20 cellular contexts compared by ENCODE assay signal in genomic region chr1:1173061-1173792, GRCh38. TPM values are rescaled to one million over a fixed set of nuclear protein-coding genes. Genes with fewer than 3 reads are reported as not detected.
A peak's percentile ranks its signal among the peaks of the same experiment; 100 is the strongest.
DNase-seq lines count a peak whose midpoint lies in the region; ATAC-seq and TF ChIP-seq lines count a peak whose summit lies in the region.
"Had no signal": no experiment of that assay in that cellular context is flagged by ENCODE, and none has a peak within 500 bp of the region (broad histone marks: within the 10 kb centered on the region; RNA-seq: fewer than 3 reads in every experiment).

No MANE protein-coding gene starts in this region.

- H3K4me3 ChIP-seq in BLaER1 (no peak overlapping the region), colonic mucosa (no peak overlapping the region), uterus (no peak overlapping the region)
- H3K4me3 ChIP-seq: GM12878 had no signal

- peak overlapping the region; percentile 53 for H3K27ac Mint-ChIP-seq in memory B cell
- H3K27ac Mint-ChIP-seq: activated T-cell treated with anti-CD3 and anti-CD28 coated beads, Interleukin-2, amount 50 U/mL, for 24 hours had no signal

- peaks cover 35% of the 10 kb centered on the region for H3K4me1 Mint-ChIP-seq in memory B cell

- H3K27me3 Mint-ChIP-seq in memory B cell = peaks cover 10% of the 10 kb centered on the region

- H3K36me3 ChIP-seq in BLaER1 = no peaks in the 10 kb centered on the region
- H3K36me3 ChIP-seq in colonic mucosa = no peaks in the 10 kb centered on the region
- no peaks in the 10 kb centered on the region for H3K36me3 ChIP-seq in uterus

- TF ChIP-seq CTCF in GM20000 (IDR thresholded peaks at IDR 0.05; ENCODE audit: extremely low read depth, missing control alignments) (no peak), colonic mucosa (IDR thresholded peaks at IDR 0.05) (no peak), uterus (IDR thresholded peaks at IDR 0.05) (no peak)

- peaks cover 100% of the 10 kb centered on the region for H3K4me1 ChIP-seq in BLaER1
- H3K4me1 ChIP-seq in colonic mucosa = peaks cover 8% of the 10 kb centered on the region
- H3K4me1 ChIP-seq in uterus = no peaks in the 10 kb centered on the region
- H3K4me1 ChIP-seq: parathyroid adenoma had no signal

- H3K27me3 ChIP-seq in BLaER1 (peaks cover 16% of the 10 kb centered on the region), colonic mucosa (peaks cover 11% of the 10 kb centered on the region), uterus (peaks cover 10 to 19% of the 10 kb centered on the region in 2 donors)

- H3K9ac ChIP-seq in BLaER1 = no peak overlapping the region; the same call in 1 of the 2 replicates
- no peak overlapping the region for H3K9ac ChIP-seq in colonic mucosa (ENCODE audit: low read depth in 2 of 2, low read length in 2 of 2)
- H3K9ac ChIP-seq: parathyroid adenoma had no signal

- H3K36me3 Mint-ChIP-seq in memory B cell = peaks cover 4% of the 10 kb centered on the region

- H3K9me3 ChIP-seq in BLaER1 = no peaks in the 10 kb centered on the region
- no peaks in the 10 kb centered on the region for H3K9me3 ChIP-seq in colonic mucosa
- no peaks in the 10 kb centered on the region for H3K9me3 ChIP-seq in uterus

- intact Hi-C loops in colonic mucosa (cut with DNase I) (loop anchor here (10.0 kb wide), 1 partner anchor 52 kb away; no protein-coding TSS in a partner anchor), uterus (cut with DNase I; ENCODE audit: low total_unique reads) (no loop called here)

- DNase-seq in GM20000 (ENCODE audit: low spot score) (peak; percentile 9), colonic mucosa (peak; percentile 17), memory B cell (ENCODE audit: low spot score in 2 of 2) (no peak), uterus (no peak), 8988T (no peak), activated T-cell treated with anti-CD3 and anti-CD28 coated beads for 4 hours (no peak), NCI-H1105 (lab: John Stamatoyannopoulos, UW) (no peak)
- DNase-seq: Calu3, NCI-H2107, T1000 had no signal

- H3K27ac ChIP-seq in BLaER1 (peak overlapping the region; percentile 35), colonic mucosa (no peak overlapping the region), uterus (no peak overlapping the region)
- H3K27ac ChIP-seq: parathyroid adenoma had no signal

- no peak for ATAC-seq in memory B cell (ENCODE audit: low read depth)

- no peak for TF ChIP-seq POLR2A in uterus (IDR thresholded peaks at IDR 0.05)

- H4K20me1 ChIP-seq in BLaER1 = peaks cover 13% of the 10 kb centered on the region

- no peaks in the 10 kb centered on the region for H3K9me3 Mint-ChIP-seq in memory B cell
- H3K9me3 Mint-ChIP-seq: activated T-cell treated with anti-CD3 and anti-CD28 coated beads, Interleukin-2, amount 50 U/mL, for 24 hours; IgD-negative memory B cell had no signal

- H3K4me2 ChIP-seq in BLaER1 = peak overlapping the region; percentile 97

- H3K4me3 Mint-ChIP-seq in memory B cell = peak overlapping the region; percentile 43
- H3K4me3 Mint-ChIP-seq: activated T-cell treated with anti-CD3 and anti-CD28 coated beads, Interleukin-2, amount 50 U/mL, for 24 hours had no signal

RNA-seq across cellular contexts. Expression of gene TTLL10, which starts 0.5 kb away (rescaled TPM):
- 1 to 10 TPM in 1 of 2 donors, under 1 TPM in 1; 0.64 to 2.3 TPM for total RNA-seq in colonic mucosa
- total RNA-seq in uterus = under 1 TPM in 2 of 4 donors, not detected in 2; 0.35 to 0.51 TPM
- total RNA-seq: bronchial epithelial cell, G401, GM12878, OCI-LY7, SK-MEL-5, skeletal muscle tissue had no signal

RNA-seq across cellular contexts. Expression of gene TNFRSF18, which starts 33.2 kb away (rescaled TPM):
- total RNA-seq in colonic mucosa = 1 to 10 TPM in 1 of 2 donors, under 1 TPM in 1; 0.61 to 1.7 TPM
- total RNA-seq in uterus = 1 to 10 TPM in 1 of 4 donors, under 1 TPM in 1, not detected in 2; 0.37 to 2.6 TPM
- total RNA-seq: bronchial epithelial cell, Calu3, G401, OCI-LY7, SK-MEL-5 had no signal

RNA-seq across cellular contexts. Expression of gene TNFRSF4, which starts 40.7 kb away (rescaled TPM):
- total RNA-seq in colonic mucosa (1 to 10 TPM; 1.2 to 2.3 TPM), uterus (1 to 10 TPM in 2 of 4 donors, not detected in 2; 1.3 to 1.5 TPM)
- total RNA-seq: bronchial epithelial cell, Calu3, G401, SK-MEL-5 had no signal

RNA-seq across cellular contexts. Expression of gene C1orf159, which starts 57.3 kb away (rescaled TPM):
- 10 to 100 TPM; 18.9 to 36.0 TPM for total RNA-seq in colonic mucosa
- total RNA-seq in uterus = 10 to 100 TPM in 3 of 4 donors, 1 to 10 TPM in 1; 4.9 to 20.0 (median 17.9) TPM

RNA-seq across cellular contexts. Expression of gene SDF4, which starts 58.6 kb away (rescaled TPM):
- total RNA-seq in colonic mucosa (100 to 1,000 TPM; 202 to 325 TPM), uterus (100 to 1,000 TPM in 1 of 4 donors, 10 to 100 TPM in 3; 29.7 to 105 (median 50.3) TPM)

Comparison
In these comparisons a context has a peak if more than half of its experiments do, and no peak if none do; other contexts are left out.
1. DNase-seq: peak in GM20000 (single experiment) and colonic mucosa (single experiment); none in memory B cell (0 of 2), uterus (0 of 2), 8988T (single experiment), activated T-cell treated with anti-CD3 and anti-CD28 coated beads for 4 hours (single experiment) and NCI-H1105 (single experiment).